ENCODE assay signal across 15 cellular contexts in the genomic region with DNA sequence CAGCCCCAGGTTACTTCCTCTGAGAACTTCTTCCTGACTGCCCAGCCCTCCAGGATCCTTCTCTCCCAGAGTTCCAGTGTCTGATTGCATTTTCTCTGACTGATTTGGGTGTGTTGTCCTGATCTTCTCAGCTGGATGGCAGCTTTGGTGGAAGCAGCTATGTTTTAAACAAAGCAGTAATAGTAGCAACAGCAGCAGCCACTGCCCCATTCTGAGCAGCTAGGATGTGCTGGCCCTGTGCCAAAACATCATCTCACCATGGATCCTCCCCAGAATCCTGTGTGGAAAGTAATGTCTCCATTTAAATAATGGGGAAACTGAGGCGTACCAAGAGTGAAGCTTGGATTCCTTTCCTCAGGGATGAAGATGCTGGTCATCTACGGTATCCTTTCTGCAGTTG. TPM values are rescaled to one million over a fixed set of nuclear protein-coding genes. Genes with fewer than 3 reads are reported as not detected.
DNase-seq lines count a peak whose midpoint lies in the region; ATAC-seq and TF ChIP-seq lines count a peak whose summit lies in the region.
"Had no signal": no experiment of that assay in that cellular context is flagged by ENCODE, and none has a peak within 500 bp of the region (broad histone marks: within the 10 kb centered on the region; RNA-seq: fewer than 3 reads in every experiment).

No MANE protein-coding gene starts in this region.

- DNase-seq in activated naive CD4-positive, alpha-beta T cell treated with Interleukin-2 at 50 U/mL for 16 hours = no peak
- DNase-seq in NCI-H2227 (lab: John Stamatoyannopoulos, UW; ENCODE audit: unreplicated experiment) = peak; percentile 23
- peak; percentile 28 for DNase-seq in fibroblast of the aortic adventitia (ENCODE audit: low read depth)
- no peak for DNase-seq in stimulated activated naive CD8-positive, alpha-beta T cell treated with anti-CD3 and anti-CD28 coated beads, Interleukin-15, amount 100 ng/mL, for 72 hours
- no peak for DNase-seq in NCI-H2196 treated with DMSO at 0.1 percent for 48 hours (lab: John Stamatoyannopoulos, UW; ENCODE audit: unreplicated experiment)
- DNase-seq: amniotic stem cell; left colon; MV-4-11; NCI-H774; occipital lobe; stimulated activated CD8-positive, alpha-beta memory T cell treated with anti-CD3 and anti-CD28 coated beads, Interleukin-4, amount 100 ng/mL, for 48 hours had no signal

- no peaks in the 10 kb centered on the region for H3K9me3 Mint-ChIP-seq in activated naive CD4-positive, alpha-beta T cell treated with anti-CD3 and anti-CD28 coated beads, Interleukin-2, amount 50 U/mL, for 24 hours
- no peaks in the 10 kb centered on the region for H3K9me3 Mint-ChIP-seq in stimulated activated naive CD8-positive, alpha-beta T cell treated with anti-CD3 and anti-CD28 coated beads, Interleukin-15, amount 100 ng/mL, for 72 hours

- H3K27ac Mint-ChIP-seq in activated naive CD4-positive, alpha-beta T cell treated with anti-CD3 and anti-CD28 coated beads, Interleukin-2, amount 50 U/mL, for 24 hours = no peak overlapping the region
- H3K27ac Mint-ChIP-seq in stimulated activated naive CD8-positive, alpha-beta T cell treated with anti-CD3 and anti-CD28 coated beads, Interleukin-15, amount 100 ng/mL, for 72 hours = peak overlapping the region in 1 of 2 donors; percentile 50

- H3K4me3 ChIP-seq in fibroblast of the aortic adventitia (ENCODE audit: low read depth, low read length) = no peak overlapping the region
- H3K4me3 ChIP-seq: gastroesophageal sphincter had no signal

- no peaks in the 10 kb centered on the region for H3K36me3 Mint-ChIP-seq in activated naive CD4-positive, alpha-beta T cell treated with anti-CD3 and anti-CD28 coated beads, Interleukin-2, amount 50 U/mL, for 24 hours

- H3K4me3 Mint-ChIP-seq in activated naive CD4-positive, alpha-beta T cell treated with anti-CD3 and anti-CD28 coated beads, Interleukin-2, amount 50 U/mL, for 24 hours = peak overlapping the region; percentile 85
- H3K4me3 Mint-ChIP-seq in stimulated activated naive CD8-positive, alpha-beta T cell treated with anti-CD3 and anti-CD28 coated beads, Interleukin-15, amount 100 ng/mL, for 72 hours = peak overlapping the region; percentile 22 to 81

- no peak for TF ChIP-seq CTCF in fibroblast of the aortic adventitia (IDR thresholded peaks at IDR 0.05; ENCODE audit: insufficient read depth, low read length)

- H3K27me3 Mint-ChIP-seq in activated naive CD4-positive, alpha-beta T cell treated with anti-CD3 and anti-CD28 coated beads, Interleukin-2, amount 50 U/mL, for 24 hours = peaks cover 7% of the 10 kb centered on the region
- H3K27me3 Mint-ChIP-seq in stimulated activated naive CD8-positive, alpha-beta T cell treated with anti-CD3 and anti-CD28 coated beads, Interleukin-15, amount 100 ng/mL, for 72 hours = peaks cover 27% of the 10 kb centered on the region

- H3K4me1 Mint-ChIP-seq in activated naive CD4-positive, alpha-beta T cell treated with anti-CD3 and anti-CD28 coated beads, Interleukin-2, amount 50 U/mL, for 24 hours = peaks cover 36% of the 10 kb centered on the region
- peaks cover 86% of the 10 kb centered on the region for H3K4me1 Mint-ChIP-seq in stimulated activated naive CD8-positive, alpha-beta T cell treated with anti-CD3 and anti-CD28 coated beads, Interleukin-15, amount 100 ng/mL, for 72 hours

- ATAC-seq in stimulated activated naive CD8-positive, alpha-beta T cell treated with anti-CD3 and anti-CD28 coated beads, Interleukin-15, amount 100 ng/mL, for 72 hours = no peak
- ATAC-seq in HG03045 (IDR thresholded peaks at IDR 0.05; ENCODE audit: unreplicated experiment) (no peak), HG02759 (IDR thresholded peaks at IDR 0.05; ENCODE audit: unreplicated experiment) (no peak)
- ATAC-seq: gastroesophageal sphincter, left colon had no signal

RNA-seq across cellular contexts. Expression of a gene that starts 46.4 kb away (rescaled TPM):
- total RNA-seq in fibroblast of the aortic adventitia (ENCODE audit: low replicate concordance) = 0.08 TPM in 1 of 2 replicates, not detected in the other

Comparison
In these comparisons a context has a peak if more than half of its experiments do, and no peak if none do; other contexts are left out.
1. DNase-seq: peak in NCI-H2227 (single experiment) and fibroblast of the aortic adventitia (single experiment); none in activated naive CD4-positive, alpha-beta T cell treated with Interleukin-2 at 50 U/mL for 16 hours (single experiment), stimulated activated naive CD8-positive, alpha-beta T cell treated with anti-CD3 and anti-CD28 coated beads, Interleukin-15, amount 100 ng/mL, for 72 hours (0 of 2) and NCI-H2196 treated with DMSO at 0.1 percent for 48 hours (single experiment).